ENCODE assay signal across 1 cellular context in the genomic region with DNA sequence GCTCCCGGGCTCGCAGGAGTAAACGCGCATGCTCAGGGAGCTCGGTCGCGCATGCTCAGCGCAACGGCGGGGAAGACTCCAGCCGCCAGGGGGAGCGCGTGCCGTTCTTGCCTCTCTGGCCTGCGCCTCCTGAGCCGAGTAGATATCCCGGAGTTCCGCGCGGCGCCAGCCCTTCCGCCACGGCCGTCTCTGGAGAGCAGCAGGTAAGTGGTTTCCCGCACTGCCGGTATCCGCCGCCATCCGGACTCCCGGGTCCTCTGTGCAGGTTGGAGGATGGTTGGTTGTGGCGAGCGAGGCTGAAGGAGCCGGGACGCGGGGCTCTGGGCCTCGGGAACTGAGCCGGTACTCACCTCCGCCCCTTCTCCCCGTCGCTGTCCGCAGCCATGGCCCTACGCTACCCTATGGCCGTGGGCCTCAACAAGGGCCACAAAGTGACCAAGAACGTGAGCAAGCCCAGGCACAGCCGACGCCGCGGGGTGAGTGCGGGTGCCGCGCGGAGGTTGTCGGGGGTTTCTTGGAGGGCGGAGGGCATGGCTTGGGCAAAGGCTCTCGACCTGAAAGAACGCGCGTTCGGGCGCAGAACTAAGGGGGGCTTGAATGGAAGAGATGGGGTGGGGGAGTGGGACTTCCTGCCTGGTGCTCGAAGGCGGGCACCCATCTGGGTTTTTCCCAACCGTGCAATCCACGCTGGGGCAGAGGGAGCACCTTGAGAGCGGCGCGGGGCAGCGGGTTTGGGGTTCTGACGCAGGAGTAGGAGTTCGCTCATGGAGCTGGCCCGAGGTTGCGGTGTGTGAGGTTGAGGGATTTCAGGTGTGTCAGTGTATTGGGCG.
TF ChIP-seq lines count a peak whose summit lies in the region.

TSS of gene RPL36 (plus strand) at position 171 of the 830 bp plus-strand sequence. CDS start at position 384, 213 bp downstream.

TF ChIP-seq in K562, 482 proteins besides CTCF, POLR2A, EP300 and RAD21 (continued from another document and continues in another):
- TF ChIP-seq CREB5 (CRISPR knock-in tag; IDR thresholded peaks at IDR 0.05) = no peak
- TF ChIP-seq RBM17 (IDR thresholded peaks at IDR 0.05; ENCODE audit: borderline replicate concordance, low read depth, low read length) = no peak
- TF ChIP-seq, protein P1, sequence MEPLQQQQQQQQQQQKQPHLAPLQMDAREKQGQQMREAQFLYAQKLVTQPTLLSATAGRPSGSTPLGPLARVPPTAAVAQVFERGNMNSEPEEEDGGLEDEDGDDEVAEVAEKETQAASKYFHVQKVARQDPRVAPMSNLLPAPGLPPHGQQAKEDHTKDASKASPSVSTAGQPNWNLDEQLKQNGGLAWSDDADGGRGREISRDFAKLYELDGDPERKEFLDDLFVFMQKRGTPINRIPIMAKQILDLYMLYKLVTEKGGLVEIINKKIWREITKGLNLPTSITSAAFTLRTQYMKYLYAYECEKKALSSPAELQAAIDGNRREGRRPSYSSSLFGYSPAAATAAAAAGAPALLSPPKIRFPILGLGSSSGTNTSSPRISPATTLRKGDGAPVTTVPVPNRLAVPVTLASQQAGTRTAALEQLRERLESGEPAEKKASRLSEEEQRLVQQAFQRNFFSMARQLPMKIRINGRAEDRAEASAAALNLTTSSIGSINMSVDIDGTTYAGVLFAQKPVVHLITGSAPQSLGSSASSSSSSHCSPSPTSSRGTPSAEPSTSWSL (CRISPR knock-in tag; IDR thresholded peaks at IDR 0.05; ENCODE audit: borderline replicate concordance) = 0 out of 2 replicates have a peak, but pooled peaks have one; percentile 24
- TF ChIP-seq MAFF (IDR thresholded peaks at IDR 0.05; ENCODE audit: low read length) = no peak
- peak; percentile 1; the same call in 1 of the 2 replicates for TF ChIP-seq TCF3 (CRISPR knock-in tag; IDR thresholded peaks at IDR 0.05)
- TF ChIP-seq THRAP3 (IDR thresholded peaks at IDR 0.05; ENCODE audit: borderline replicate concordance) = no peak
- peak; percentile 92 for TF ChIP-seq RB1 (IDR thresholded peaks at IDR 0.05; ENCODE audit: low read depth)
- TF ChIP-seq ZNF395 (CRISPR knock-in tag; IDR thresholded peaks at IDR 0.05) = no peak
- TF ChIP-seq SMAD4 (CRISPR knock-in tag; conservative IDR thresholded peaks at IDR 0.05) = peak; percentile 71
- peak; percentile 81 for TF ChIP-seq U2AF1 (optimal IDR thresholded peaks at IDR 0.05; ENCODE audit: low read depth, low read length)
- TF ChIP-seq ZKSCAN8 (CRISPR knock-in tag; IDR thresholded peaks at IDR 0.05) = no peak
- no peak for TF ChIP-seq POLR2AphosphoS2 (IDR thresholded peaks at IDR 0.05; ENCODE audit: low read length)
- peak; percentile 99 for TF ChIP-seq ZFX (CRISPR knock-in tag; IDR thresholded peaks at IDR 0.05)
- no peak for TF ChIP-seq MAFG (tag; conservative IDR thresholded peaks at IDR 0.05)
- no peak for TF ChIP-seq ZNF445 (CRISPR knock-in tag; IDR thresholded peaks at IDR 0.05; ENCODE audit: low read depth)
- TF ChIP-seq ATF2 (CRISPR knock-in tag; IDR thresholded peaks at IDR 0.05) = no peak
- peak; percentile 25 for TF ChIP-seq ARHGAP35 (IDR thresholded peaks at IDR 0.05; ENCODE audit: partially characterized antibody)
- TF ChIP-seq NR2C2 (CRISPR knock-in tag; IDR thresholded peaks at IDR 0.05) = peak; percentile 87
- peak; percentile 51; the same call in 1 of the 2 replicates for TF ChIP-seq NR2C2 (tag; IDR thresholded peaks at IDR 0.05)
- no peak for TF ChIP-seq ZNF253 (CRISPR knock-in tag; conservative IDR thresholded peaks at IDR 0.05)
- no peak for TF ChIP-seq BDP1 (IDR thresholded peaks at IDR 0.05; ENCODE audit: insufficient read depth, insufficient read length)
- no peak for TF ChIP-seq BCOR (IDR thresholded peaks at IDR 0.05)
- no peak for TF ChIP-seq ZNF717 (CRISPR knock-in tag; IDR thresholded peaks at IDR 0.05)
- TF ChIP-seq SOX6 (IDR thresholded peaks at IDR 0.05) = no peak; the same call in 1 of the 2 replicates
- TF ChIP-seq KDM2B (CRISPR knock-in tag; IDR thresholded peaks at IDR 0.05) = no peak
- TF ChIP-seq BRD9 (IDR thresholded peaks at IDR 0.05; ENCODE audit: low read depth, partially characterized antibody) = peak; percentile 99
- TF ChIP-seq ZNF398 (CRISPR knock-in tag; IDR thresholded peaks at IDR 0.05) = no peak
- peak; percentile 88 for TF ChIP-seq GABPB1 (CRISPR knock-in tag; IDR thresholded peaks at IDR 0.05)
- no peak for TF ChIP-seq CBX5 (IDR thresholded peaks at IDR 0.05; ENCODE audit: borderline replicate concordance, low read depth)
- peak; percentile 36 for TF ChIP-seq DMBX1 (CRISPR knock-in tag; IDR thresholded peaks at IDR 0.05; ENCODE audit: borderline replicate concordance)
- peak; percentile 61; the same call in 1 of the 2 replicates for TF ChIP-seq MGA (IDR thresholded peaks at IDR 0.05)
- peak; percentile 86 for TF ChIP-seq GTF2A2 (tag; IDR thresholded peaks at IDR 0.05)
- peak; percentile 69; the same call in 1 of the 2 replicates for TF ChIP-seq CBX1 (IDR thresholded peaks at IDR 0.05; ENCODE audit: low read depth)
- TF ChIP-seq NR1H2 (CRISPR knock-in tag; IDR thresholded peaks at IDR 0.05) = peak; percentile 92; the same call in 1 of the 2 replicates
- peak; percentile 61; the same call in 1 of the 2 replicates for TF ChIP-seq HLTF (IDR thresholded peaks at IDR 0.05)
- TF ChIP-seq MIER1 (IDR thresholded peaks at IDR 0.05; ENCODE audit: low read depth) = peak; percentile 53; the same call in 1 of the 2 replicates
- TF ChIP-seq, protein P2, sequence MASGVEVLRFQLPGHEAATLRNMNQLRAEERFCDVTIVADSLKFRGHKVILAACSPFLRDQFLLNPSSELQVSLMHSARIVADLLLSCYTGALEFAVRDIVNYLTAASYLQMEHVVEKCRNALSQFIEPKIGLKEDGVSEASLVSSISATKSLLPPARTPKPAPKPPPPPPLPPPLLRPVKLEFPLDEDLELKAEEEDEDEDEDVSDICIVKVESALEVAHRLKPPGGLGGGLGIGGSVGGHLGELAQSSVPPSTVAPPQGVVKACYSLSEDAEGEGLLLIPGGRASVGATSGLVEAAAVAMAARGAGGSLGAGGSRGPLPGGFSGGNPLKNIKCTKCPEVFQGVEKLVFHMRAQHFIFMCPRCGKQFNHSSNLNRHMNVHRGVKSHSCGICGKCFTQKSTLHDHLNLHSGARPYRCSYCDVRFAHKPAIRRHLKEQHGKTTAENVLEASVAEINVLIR (CRISPR knock-in tag; IDR thresholded peaks at IDR 0.05) = no peak
- TF ChIP-seq SMAD2 (IDR thresholded peaks at IDR 0.05; ENCODE audit: low read depth, low read length) = no peak
- TF ChIP-seq TAL1 (IDR thresholded peaks at IDR 0.05) = no peak
